In the genomic region with DNA sequence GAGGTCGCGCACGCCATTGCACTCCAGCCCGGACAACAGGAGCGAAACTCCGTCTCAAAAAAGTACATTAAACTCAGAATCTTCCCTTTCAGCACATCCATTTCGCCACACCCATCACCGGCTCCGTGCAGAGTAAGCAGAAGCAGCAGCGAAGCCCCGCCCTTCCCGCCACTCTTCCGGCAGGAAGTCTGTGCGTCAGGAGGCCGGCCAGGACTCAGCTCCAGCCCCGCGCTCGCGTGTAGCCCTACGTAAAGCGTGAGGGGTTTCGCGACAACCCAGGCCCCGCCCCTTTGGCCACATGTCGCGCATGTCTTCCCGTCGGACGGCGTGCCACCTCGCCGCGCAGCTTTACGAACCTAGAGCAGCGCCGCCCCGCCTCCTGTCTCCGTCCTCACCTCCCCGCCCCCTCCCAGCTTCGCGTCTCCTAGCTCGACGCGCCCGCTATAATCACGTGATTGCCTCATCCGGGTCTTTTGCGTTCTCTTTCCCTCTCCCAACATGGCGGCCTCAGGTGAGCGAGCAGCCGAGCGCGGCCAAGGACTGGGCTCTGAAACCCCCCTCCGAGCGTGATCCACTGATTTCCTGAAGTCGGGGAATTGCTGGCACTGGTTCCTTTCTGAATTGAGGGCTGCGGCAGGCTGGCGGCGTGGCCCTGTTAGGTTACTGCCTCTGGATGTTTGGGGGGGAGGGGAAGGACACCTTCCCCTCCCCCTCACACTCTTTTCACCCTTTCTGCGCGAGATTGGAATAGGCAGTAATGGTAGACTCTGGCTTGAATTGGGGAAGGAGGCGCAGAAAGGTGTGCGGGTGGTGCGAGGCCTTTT, we compare ENCODE assay signal across 8 cellular contexts. TPM values are rescaled to one million over a fixed set of nuclear protein-coding genes. Genes with fewer than 3 reads are reported as not detected.
DNase-seq lines count a peak whose midpoint lies in the region; ATAC-seq and TF ChIP-seq lines count a peak whose summit lies in the region.

A gene with protein sequence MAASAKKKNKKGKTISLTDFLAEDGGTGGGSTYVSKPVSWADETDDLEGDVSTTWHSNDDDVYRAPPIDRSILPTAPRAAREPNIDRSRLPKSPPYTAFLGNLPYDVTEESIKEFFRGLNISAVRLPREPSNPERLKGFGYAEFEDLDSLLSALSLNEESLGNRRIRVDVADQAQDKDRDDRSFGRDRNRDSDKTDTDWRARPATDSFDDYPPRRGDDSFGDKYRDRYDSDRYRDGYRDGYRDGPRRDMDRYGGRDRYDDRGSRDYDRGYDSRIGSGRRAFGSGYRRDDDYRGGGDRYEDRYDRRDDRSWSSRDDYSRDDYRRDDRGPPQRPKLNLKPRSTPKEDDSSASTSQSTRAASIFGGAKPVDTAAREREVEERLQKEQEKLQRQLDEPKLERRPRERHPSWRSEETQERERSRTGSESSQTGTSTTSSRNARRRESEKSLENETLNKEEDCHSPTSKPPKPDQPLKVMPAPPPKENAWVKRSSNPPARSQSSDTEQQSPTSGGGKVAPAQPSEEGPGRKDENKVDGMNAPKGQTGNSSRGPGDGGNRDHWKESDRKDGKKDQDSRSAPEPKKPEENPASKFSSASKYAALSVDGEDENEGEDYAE (plus strand): TSS at position 471 of the 824 bp plus-strand sequence. CDS start 28 bp downstream, at position 499.

- peak; percentile 100 for DNase-seq in AG10803 (ENCODE audit: low read depth)
- peak; percentile 99 for DNase-seq in NCI-H460 (ENCODE audit: extremely low read depth, low read depth)
- DNase-seq in activated CD4-positive, CD25-positive, alpha-beta regulatory T cell treated with anti-CD3 and anti-CD28 coated beads, Interleukin-2, amount 50 U/mL, for 72 hours = peak; percentile 99
- peak; percentile 95 to 97 for DNase-seq in cerebellar nuclear complex (lab: John Stamatoyannopoulos, UW)
- peak; percentile 100 for DNase-seq in islet precursor cell
- peak; percentile 97 to 100 (median 99) for DNase-seq in stimulated activated CD4-positive, alpha-beta T cell treated with anti-CD3 and anti-CD28 coated beads, Interleukin-12 subunit alpha, Interleukin-12 subunit beta, amount 100 ng/mL, for 48 hours (ENCODE audit: low read depth in 2 of 3, low spot score in 1 of 3)

- H3K4me3 ChIP-seq in AG10803 (ENCODE audit: low read length) = peak within 1 kb of the TSS; percentile 100

- TF ChIP-seq CTCF in AG10803 (conservative IDR thresholded peaks at IDR 0.05; ENCODE audit: low read length) = no peak

- peak; percentile 96 for ATAC-seq in GM19043 (IDR thresholded peaks at IDR 0.05; ENCODE audit: low read depth, unreplicated experiment)
- ATAC-seq in HG03378 (IDR thresholded peaks at IDR 0.05; ENCODE audit: unreplicated experiment) = peak; percentile 91

RNA-seq across cellular contexts. Expression of the gene that starts here (rescaled TPM):
- total RNA-seq in NCI-H460 (2014; rRNA removed; shearing (Covaris generic)) = 827 and 879 TPM in 2 replicates
- 343 and 434 TPM in 2 replicates for polyA plus RNA-seq in NCI-H460 (2014; cell fraction: nucleus; rRNA removed)

Comparison
In these comparisons a context has a peak if more than half of its experiments do, and no peak if none do; other contexts are left out.
1. Peak in every context shown above with its lines: DNase-seq, ATAC-seq and H3K4me3 ChIP-seq.